ENCODE assay signal across 1 cellular context in genomic region chr17:41149652-41149985, GRCh38.
TF ChIP-seq lines count a peak whose summit lies in the region.

TSS of gene KRTAP4-5 (minus strand) at chr17:41149825. CDS start at chr17:41149767, 58 bp downstream.

TF ChIP-seq in GM23338, 12 proteins besides CTCF, POLR2A, EP300 and RAD21 (continued from another document):
- TF ChIP-seq ZNF462 (CRISPR knock-in tag; IDR thresholded peaks at IDR 0.05) (no peak), JUNB (IDR thresholded peaks at IDR 0.05; ENCODE audit: unreplicated experiment) (no peak), EZH2phosphoT487 (IDR thresholded peaks at IDR 0.05; ENCODE audit: unreplicated experiment) (no peak), STAT1 (IDR thresholded peaks at IDR 0.05; ENCODE audit: unreplicated experiment) (no peak), EZH2 (IDR thresholded peaks at IDR 0.05; ENCODE audit: low read depth, unreplicated experiment) (no peak)
TF ChIP-seq in GM23338: peak in this region for 0.
